ENCODE assay signal across 24 cellular contexts in the genomic region with DNA sequence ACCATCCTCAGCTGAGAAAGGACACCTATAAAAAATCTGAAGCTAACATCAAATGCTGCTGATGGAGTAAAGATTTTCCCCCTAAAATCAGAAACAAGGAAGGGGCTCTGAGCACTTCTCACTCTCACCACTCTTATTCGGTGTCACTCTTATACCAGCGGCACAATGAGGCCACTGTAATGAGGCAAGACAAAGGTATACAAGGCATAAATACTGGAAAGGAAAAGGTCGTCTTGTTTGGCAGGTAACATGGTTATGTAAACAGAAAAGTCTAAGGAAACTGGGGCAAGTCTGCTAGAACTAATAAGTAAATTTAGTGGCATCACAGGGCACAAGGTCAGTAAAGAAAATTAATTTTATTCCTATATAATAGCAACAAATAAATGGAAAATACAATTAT.
"Had no signal": no experiment of that assay in that cellular context is flagged by ENCODE, and none has a peak within 500 bp of the region (broad histone marks: within the 10 kb centered on the region; RNA-seq: fewer than 3 reads in every experiment).

No MANE protein-coding gene starts in this region.

- H3K27me3 ChIP-seq: esophagus squamous epithelium, heart right ventricle, right atrium auricular region, suprapubic skin, tibial nerve had no signal

- ATAC-seq: activated CD4-positive, alpha-beta T cell treated with anti-CD3 and anti-CD28 coated beads for 36 hours; activated naive CD4-positive, alpha-beta T cell treated with anti-CD3 and anti-CD28 coated beads, Interleukin-2, amount 50 U/mL, for 72 hours; activated T-cell treated with anti-CD3 and anti-CD28 coated beads, Interleukin-2, amount 50 U/mL, for 72 hours; heart right ventricle; naive thymus-derived CD4-positive, alpha-beta T cell had no signal

- H3K4me3 ChIP-seq: esophagus squamous epithelium, heart right ventricle, left ventricle myocardium inferior, right atrium auricular region, suprapubic skin, tibial nerve had no signal

- FAIRE-seq: colon, endometrium had no signal

- H3K9me3 ChIP-seq: esophagus squamous epithelium, left ventricle myocardium inferior, right atrium auricular region, suprapubic skin had no signal

- H3K27ac ChIP-seq: epithelial cell of prostate, esophagus squamous epithelium, heart right ventricle, left ventricle myocardium inferior, right atrium auricular region, suprapubic skin, tibial nerve had no signal

- DNase-seq: activated CD4-positive, alpha-beta T cell treated with anti-CD3 and anti-CD28 coated beads for 36 hours; activated CD4-positive, CD25-positive, alpha-beta regulatory T cell; activated naive CD4-positive, alpha-beta T cell; activated T-cell treated with anti-CD3 and anti-CD28 coated beads for 4 hours; activated T-cell treated with anti-CD3 and anti-CD28 coated beads, Interleukin-2, amount 50 U/mL, for 72 hours; effector CD8-positive, alpha-beta T cell; esophagus squamous epithelium; foreskin melanocyte; heart right ventricle; kidney glomerular epithelial cell; left ventricle myocardium inferior; naive thymus-derived CD4-positive, alpha-beta T cell; nucleus accumbens; stimulated activated CD4-positive, alpha-beta T cell treated with anti-CD3 and anti-CD28 coated beads, Interleukin-15, amount 100 ng/mL, for 24 hours; stimulated activated CD4-positive, alpha-beta T cell treated with anti-CD3 and anti-CD28 coated beads, Interleukin-2, amount 100 ng/mL, for 24 hours; stimulated activated naive CD4-positive, alpha-beta T cell; T-helper 1 cell had no signal

- H3K36me3 ChIP-seq: left ventricle myocardium inferior, right atrium auricular region had no signal
